ENCODE assay signal across 1 cellular context in the genomic region with DNA sequence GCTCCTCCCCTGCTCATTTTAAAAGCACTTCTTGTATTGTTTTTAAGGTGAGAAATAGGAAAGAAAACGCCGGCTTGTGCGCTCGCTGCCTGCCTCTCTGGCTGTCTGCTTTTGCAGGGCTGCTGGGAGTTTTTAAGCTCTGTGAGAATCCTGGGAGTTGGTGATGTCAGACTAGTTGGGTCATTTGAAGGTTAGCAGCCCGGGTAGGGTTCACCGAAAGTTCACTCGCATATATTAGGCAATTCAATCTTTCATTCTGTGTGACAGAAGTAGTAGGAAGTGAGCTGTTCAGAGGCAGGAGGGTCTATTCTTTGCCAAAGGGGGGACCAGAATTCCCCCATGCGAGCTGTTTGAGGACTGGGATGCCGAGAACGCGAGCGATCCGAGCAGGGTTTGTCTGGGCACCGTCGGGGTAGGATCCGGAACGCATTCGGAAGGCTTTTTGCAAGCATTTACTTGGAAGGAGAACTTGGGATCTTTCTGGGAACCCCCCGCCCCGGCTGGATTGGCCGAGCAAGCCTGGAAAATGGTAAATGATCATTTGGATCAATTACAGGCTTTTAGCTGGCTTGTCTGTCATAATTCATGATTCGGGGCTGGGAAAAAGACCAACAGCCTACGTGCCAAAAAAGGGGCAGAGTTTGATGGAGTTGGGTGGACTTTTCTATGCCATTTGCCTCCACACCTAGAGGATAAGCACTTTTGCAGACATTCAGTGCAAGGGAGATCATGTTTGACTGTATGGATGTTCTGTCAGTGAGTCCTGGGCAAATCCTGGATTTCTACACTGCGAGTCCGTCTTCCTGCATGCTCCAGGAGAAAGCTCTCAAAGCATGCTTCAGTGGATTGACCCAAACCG.
TF ChIP-seq lines count a peak whose summit lies in the region.

A gene (plus strand): TSS at position 261 of the 859 bp plus-strand sequence. CDS start 469 bp downstream, at position 730.

TF ChIP-seq in HEK293, 187 proteins besides CTCF, POLR2A, EP300 and RAD21 (continued from another document and continues in another):
- TF ChIP-seq ZNF549 (tag by site-specific recombination; IDR thresholded peaks at IDR 0.05) = no peak
- no peak for TF ChIP-seq ZNF426 (tag by site-specific recombination; IDR thresholded peaks at IDR 0.05)
- TF ChIP-seq ZNF473 (tag by site-specific recombination; IDR thresholded peaks at IDR 0.05) = no peak
- no peak for TF ChIP-seq ZNF175 (tag by site-specific recombination; IDR thresholded peaks at IDR 0.05)
- TF ChIP-seq, protein P1, sequence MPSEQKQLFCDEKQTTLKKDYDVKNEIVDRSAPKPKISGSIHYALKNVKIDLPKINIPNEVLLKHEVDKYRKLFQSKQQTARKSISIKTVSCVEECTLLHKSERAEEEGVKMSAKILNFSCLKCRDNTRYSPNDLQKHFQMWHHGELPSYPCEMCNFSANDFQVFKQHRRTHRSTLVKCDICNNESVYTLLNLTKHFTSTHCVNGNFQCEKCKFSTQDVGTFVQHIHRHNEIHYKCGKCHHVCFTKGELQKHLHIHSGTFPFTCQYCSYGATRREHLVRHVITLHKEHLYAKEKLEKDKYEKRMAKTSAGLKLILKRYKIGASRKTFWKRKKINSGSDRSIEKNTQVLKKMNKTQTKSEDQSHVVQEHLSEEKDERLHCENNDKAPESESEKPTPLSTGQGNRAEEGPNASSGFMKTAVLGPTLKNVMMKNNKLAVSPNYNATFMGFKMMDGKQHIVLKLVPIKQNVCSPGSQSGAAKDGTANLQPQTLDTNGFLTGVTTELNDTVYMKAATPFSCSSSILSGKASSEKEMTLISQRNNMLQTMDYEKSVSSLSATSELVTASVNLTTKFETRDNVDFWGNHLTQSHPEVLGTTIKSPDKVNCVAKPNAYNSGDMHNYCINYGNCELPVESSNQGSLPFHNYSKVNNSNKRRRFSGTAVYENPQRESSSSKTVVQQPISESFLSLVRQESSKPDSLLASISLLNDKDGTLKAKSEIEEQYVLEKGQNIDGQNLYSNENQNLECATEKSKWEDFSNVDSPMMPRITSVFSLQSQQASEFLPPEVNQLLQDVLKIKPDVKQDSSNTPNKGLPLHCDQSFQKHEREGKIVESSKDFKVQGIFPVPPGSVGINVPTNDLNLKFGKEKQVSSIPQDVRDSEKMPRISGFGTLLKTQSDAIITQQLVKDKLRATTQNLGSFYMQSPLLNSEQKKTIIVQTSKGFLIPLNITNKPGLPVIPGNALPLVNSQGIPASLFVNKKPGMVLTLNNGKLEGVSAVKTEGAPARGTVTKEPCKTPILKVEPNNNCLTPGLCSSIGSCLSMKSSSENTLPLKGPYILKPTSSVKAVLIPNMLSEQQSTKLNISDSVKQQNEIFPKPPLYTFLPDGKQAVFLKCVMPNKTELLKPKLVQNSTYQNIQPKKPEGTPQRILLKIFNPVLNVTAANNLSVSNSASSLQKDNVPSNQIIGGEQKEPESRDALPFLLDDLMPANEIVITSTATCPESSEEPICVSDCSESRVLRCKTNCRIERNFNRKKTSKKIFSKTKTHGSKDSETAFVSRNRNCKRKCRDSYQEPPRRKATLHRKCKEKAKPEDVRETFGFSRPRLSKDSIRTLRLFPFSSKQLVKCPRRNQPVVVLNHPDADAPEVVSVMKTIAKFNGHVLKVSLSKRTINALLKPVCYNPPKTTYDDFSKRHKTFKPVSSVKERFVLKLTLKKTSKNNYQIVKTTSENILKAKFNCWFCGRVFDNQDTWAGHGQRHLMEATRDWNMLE (tag by site-specific recombination; conservative IDR thresholded peaks at IDR 0.05; ENCODE audit: low read depth) = 0 out of 2 replicates have a peak, but pooled peaks have one; percentile 31
- no peak for TF ChIP-seq SP2 (tag by site-specific recombination; IDR thresholded peaks at IDR 0.05)
- no peak for TF ChIP-seq GLIS1 (tag by site-specific recombination; IDR thresholded peaks at IDR 0.05)
- peak; percentile 84 for TF ChIP-seq ZBTB17 (tag by site-specific recombination; IDR thresholded peaks at IDR 0.05)
- peak; percentile 92 for TF ChIP-seq ZNF629 (tag by site-specific recombination; IDR thresholded peaks at IDR 0.05)
- no peak for TF ChIP-seq EGR2 (tag by site-specific recombination; IDR thresholded peaks at IDR 0.05; ENCODE audit: low read depth)
- no peak for TF ChIP-seq ZNF561 (tag by site-specific recombination; IDR thresholded peaks at IDR 0.05; ENCODE audit: borderline replicate concordance)
- peak; percentile 26; the same call in 1 of the 2 replicates for TF ChIP-seq ZNF394 (tag by site-specific recombination; IDR thresholded peaks at IDR 0.05; ENCODE audit: borderline replicate concordance)
- TF ChIP-seq ZFP69B (tag by site-specific recombination; IDR thresholded peaks at IDR 0.05) = no peak
- no peak for TF ChIP-seq ZNF48 (tag by site-specific recombination; IDR thresholded peaks at IDR 0.05)
- TF ChIP-seq RBAK (tag by site-specific recombination; IDR thresholded peaks at IDR 0.05) = no peak
- TF ChIP-seq ZSCAN30 (tag by site-specific recombination; IDR thresholded peaks at IDR 0.05) = no peak
- TF ChIP-seq, protein P2, sequence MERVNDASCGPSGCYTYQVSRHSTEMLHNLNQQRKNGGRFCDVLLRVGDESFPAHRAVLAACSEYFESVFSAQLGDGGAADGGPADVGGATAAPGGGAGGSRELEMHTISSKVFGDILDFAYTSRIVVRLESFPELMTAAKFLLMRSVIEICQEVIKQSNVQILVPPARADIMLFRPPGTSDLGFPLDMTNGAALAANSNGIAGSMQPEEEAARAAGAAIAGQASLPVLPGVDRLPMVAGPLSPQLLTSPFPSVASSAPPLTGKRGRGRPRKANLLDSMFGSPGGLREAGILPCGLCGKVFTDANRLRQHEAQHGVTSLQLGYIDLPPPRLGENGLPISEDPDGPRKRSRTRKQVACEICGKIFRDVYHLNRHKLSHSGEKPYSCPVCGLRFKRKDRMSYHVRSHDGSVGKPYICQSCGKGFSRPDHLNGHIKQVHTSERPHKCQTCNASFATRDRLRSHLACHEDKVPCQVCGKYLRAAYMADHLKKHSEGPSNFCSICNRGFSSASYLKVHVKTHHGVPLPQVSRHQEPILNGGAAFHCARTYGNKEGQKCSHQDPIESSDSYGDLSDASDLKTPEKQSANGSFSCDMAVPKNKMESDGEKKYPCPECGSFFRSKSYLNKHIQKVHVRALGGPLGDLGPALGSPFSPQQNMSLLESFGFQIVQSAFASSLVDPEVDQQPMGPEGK (tag by site-specific recombination; IDR thresholded peaks at IDR 0.05) = no peak
- TF ChIP-seq ZNF132 (tag by site-specific recombination; IDR thresholded peaks at IDR 0.05; ENCODE audit: borderline replicate concordance) = no peak
- no peak for TF ChIP-seq KLF10 (tag by site-specific recombination; IDR thresholded peaks at IDR 0.05)
- TF ChIP-seq ZNF174 (tag by site-specific recombination; IDR thresholded peaks at IDR 0.05) = no peak
- no peak for TF ChIP-seq ZNF433 (tag by site-specific recombination; IDR thresholded peaks at IDR 0.05; ENCODE audit: low read depth)
- no peak for TF ChIP-seq SCRT2 (tag by site-specific recombination; IDR thresholded peaks at IDR 0.05)
- TF ChIP-seq ZNF202 (tag by site-specific recombination; IDR thresholded peaks at IDR 0.05; ENCODE audit: borderline replicate concordance) = no peak
- TF ChIP-seq ZIC2 (tag by site-specific recombination; IDR thresholded peaks at IDR 0.05) = no peak
- no peak for TF ChIP-seq ZNF223 (tag by site-specific recombination; IDR thresholded peaks at IDR 0.05)
- no peak for TF ChIP-seq ZNF747 (tag by site-specific recombination; IDR thresholded peaks at IDR 0.05)
- no peak for TF ChIP-seq REPIN1 (tag by site-specific recombination; IDR thresholded peaks at IDR 0.05; ENCODE audit: low read depth)
- no peak for TF ChIP-seq ZNF221 (tag by site-specific recombination; IDR thresholded peaks at IDR 0.05; ENCODE audit: borderline replicate concordance)
- TF ChIP-seq, protein P3, sequence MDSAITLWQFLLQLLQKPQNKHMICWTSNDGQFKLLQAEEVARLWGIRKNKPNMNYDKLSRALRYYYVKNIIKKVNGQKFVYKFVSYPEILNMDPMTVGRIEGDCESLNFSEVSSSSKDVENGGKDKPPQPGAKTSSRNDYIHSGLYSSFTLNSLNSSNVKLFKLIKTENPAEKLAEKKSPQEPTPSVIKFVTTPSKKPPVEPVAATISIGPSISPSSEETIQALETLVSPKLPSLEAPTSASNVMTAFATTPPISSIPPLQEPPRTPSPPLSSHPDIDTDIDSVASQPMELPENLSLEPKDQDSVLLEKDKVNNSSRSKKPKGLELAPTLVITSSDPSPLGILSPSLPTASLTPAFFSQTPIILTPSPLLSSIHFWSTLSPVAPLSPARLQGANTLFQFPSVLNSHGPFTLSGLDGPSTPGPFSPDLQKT (IDR thresholded peaks at IDR 0.05; ENCODE audit: borderline replicate concordance, low read depth, low read length) = no peak
- TF ChIP-seq ZBTB21 (tag by site-specific recombination; IDR thresholded peaks at IDR 0.05) = peak; percentile 85
- TF ChIP-seq, protein P4, sequence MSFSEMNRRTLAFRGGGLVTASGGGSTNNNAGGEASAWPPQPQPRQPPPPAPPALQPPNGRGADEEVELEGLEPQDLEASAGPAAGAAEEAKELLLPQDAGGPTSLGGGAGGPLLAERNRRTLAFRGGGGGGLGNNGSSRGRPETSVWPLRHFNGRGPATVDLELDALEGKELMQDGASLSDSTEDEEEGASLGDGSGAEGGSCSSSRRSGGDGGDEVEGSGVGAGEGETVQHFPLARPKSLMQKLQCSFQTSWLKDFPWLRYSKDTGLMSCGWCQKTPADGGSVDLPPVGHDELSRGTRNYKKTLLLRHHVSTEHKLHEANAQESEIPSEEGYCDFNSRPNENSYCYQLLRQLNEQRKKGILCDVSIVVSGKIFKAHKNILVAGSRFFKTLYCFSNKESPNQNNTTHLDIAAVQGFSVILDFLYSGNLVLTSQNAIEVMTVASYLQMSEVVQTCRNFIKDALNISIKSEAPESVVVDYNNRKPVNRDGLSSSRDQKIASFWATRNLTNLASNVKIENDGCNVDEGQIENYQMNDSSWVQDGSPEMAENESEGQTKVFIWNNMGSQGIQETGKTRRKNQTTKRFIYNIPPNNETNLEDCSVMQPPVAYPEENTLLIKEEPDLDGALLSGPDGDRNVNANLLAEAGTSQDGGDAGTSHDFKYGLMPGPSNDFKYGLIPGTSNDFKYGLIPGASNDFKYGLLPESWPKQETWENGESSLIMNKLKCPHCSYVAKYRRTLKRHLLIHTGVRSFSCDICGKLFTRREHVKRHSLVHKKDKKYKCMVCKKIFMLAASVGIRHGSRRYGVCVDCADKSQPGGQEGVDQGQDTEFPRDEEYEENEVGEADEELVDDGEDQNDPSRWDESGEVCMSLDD (tag by site-specific recombination; IDR thresholded peaks at IDR 0.05) = no peak
- TF ChIP-seq, protein P5, sequence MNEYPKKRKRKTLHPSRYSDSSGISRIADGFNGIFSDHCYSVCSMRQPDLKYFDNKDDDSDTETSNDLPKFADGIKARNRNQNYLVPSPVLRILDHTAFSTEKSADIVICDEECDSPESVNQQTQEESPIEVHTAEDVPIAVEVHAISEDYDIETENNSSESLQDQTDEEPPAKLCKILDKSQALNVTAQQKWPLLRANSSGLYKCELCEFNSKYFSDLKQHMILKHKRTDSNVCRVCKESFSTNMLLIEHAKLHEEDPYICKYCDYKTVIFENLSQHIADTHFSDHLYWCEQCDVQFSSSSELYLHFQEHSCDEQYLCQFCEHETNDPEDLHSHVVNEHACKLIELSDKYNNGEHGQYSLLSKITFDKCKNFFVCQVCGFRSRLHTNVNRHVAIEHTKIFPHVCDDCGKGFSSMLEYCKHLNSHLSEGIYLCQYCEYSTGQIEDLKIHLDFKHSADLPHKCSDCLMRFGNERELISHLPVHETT (tag by site-specific recombination; IDR thresholded peaks at IDR 0.05) = no peak
- TF ChIP-seq, protein P6, sequence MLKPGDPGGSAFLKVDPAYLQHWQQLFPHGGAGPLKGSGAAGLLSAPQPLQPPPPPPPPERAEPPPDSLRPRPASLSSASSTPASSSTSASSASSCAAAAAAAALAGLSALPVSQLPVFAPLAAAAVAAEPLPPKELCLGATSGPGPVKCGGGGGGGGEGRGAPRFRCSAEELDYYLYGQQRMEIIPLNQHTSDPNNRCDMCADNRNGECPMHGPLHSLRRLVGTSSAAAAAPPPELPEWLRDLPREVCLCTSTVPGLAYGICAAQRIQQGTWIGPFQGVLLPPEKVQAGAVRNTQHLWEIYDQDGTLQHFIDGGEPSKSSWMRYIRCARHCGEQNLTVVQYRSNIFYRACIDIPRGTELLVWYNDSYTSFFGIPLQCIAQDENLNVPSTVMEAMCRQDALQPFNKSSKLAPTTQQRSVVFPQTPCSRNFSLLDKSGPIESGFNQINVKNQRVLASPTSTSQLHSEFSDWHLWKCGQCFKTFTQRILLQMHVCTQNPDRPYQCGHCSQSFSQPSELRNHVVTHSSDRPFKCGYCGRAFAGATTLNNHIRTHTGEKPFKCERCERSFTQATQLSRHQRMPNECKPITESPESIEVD (tag by site-specific recombination; IDR thresholded peaks at IDR 0.05) = peak; percentile 39
- TF ChIP-seq, protein P7, sequence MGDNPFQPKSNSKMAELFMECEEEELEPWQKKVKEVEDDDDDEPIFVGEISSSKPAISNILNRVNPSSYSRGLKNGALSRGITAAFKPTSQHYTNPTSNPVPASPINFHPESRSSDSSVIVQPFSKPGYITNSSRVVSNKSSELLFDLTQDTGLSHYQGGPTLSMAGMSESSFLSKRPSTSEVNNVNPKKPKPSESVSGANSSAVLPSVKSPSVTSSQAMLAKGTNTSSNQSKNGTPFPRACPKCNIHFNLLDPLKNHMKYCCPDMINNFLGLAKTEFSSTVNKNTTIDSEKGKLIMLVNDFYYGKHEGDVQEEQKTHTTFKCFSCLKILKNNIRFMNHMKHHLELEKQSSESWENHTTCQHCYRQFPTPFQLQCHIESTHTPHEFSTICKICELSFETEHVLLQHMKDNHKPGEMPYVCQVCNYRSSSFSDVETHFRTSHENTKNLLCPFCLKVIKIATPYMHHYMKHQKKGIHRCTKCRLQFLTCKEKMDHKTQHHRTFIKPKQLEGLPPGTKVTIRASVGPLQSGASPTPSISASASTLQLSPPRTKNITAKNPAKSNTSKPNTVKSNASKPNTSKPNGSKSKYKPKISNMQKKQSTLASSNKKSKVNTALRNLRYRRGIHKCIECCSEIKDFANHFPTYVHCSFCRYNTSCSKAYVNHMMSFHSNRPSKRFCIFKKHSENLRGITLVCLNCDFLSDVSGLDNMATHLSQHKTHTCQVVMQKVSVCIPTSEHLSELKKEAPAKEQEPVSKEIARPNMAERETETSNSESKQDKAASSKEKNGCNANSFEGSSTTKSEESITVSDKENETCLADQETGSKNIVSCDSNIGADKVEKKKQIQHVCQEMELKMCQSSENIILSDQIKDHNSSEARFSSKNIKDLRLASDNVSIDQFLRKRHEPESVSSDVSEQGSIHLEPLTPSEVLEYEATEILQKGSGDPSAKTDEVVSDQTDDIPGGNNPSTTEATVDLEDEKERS (tag by site-specific recombination; IDR thresholded peaks at IDR 0.05) = no peak
- no peak for TF ChIP-seq HOXA7 (CRISPR knock-in tag; IDR thresholded peaks at IDR 0.05; ENCODE audit: borderline replicate concordance)
- no peak for TF ChIP-seq ZSCAN23 (tag by site-specific recombination; IDR thresholded peaks at IDR 0.05)
- TF ChIP-seq, protein P8, sequence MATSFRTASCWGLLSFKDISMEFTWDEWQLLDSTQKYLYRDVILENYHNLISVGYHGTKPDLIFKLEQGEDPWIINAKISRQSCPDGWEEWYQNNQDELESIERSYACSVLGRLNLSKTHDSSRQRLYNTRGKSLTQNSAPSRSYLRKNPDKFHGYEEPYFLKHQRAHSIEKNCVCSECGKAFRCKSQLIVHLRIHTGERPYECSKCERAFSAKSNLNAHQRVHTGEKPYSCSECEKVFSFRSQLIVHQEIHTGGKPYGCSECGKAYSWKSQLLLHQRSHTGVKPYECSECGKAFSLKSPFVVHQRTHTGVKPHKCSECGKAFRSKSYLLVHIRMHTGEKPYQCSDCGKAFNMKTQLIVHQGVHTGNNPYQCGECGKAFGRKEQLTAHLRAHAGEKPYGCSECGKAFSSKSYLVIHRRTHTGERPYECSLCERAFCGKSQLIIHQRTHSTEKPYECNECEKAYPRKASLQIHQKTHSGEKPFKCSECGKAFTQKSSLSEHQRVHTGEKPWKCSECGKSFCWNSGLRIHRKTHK (tag by site-specific recombination; IDR thresholded peaks at IDR 0.05) = no peak
- no peak for TF ChIP-seq TCF7L2 (IDR thresholded peaks at IDR 0.05; ENCODE audit: borderline replicate concordance, low read depth, low read length)
- no peak for TF ChIP-seq ZNF658 (tag by site-specific recombination; IDR thresholded peaks at IDR 0.05)
